In the genomic region with DNA sequence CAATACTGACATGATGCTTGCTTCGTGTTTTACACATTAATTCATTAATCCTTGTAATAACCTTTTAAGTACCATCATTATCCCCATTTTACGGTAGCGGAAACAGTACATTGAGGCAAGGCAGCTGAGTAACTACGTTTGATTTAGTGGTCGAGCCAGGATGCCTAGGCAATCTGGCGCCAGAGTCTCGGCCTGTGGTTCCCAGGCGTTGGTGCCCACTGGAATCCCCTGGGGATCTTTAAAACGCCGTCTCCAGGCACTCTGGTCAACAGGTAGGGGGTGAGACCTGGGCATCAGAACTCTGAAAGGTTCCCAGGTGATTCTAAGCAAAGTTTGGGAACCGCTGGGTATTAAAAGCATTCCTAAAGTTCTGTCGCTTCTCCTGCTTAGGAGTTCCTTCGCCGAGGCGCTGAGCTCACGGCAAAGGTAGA, we compare ENCODE assay signal across 7 cellular contexts. TPM values are rescaled to one million over a fixed set of nuclear protein-coding genes. Genes with fewer than 3 reads are reported as not detected.
DNase-seq lines count a peak whose midpoint lies in the region; ATAC-seq and TF ChIP-seq lines count a peak whose summit lies in the region.

No MANE protein-coding gene starts in this region.

- no peaks in the 10 kb centered on the region for H4K20me1 ChIP-seq in OCI-LY7 (ENCODE audit: insufficient read depth, low read length)

- peaks cover 28% of the 10 kb centered on the region; the same call in 1 of the 2 replicates for H3K79me2 ChIP-seq in OCI-LY7 (ENCODE audit: insufficient read depth, low read depth, low read length)

- TF ChIP-seq CTCF in OCI-LY7 (conservative IDR thresholded peaks at IDR 0.05; ENCODE audit: low read length) (no peak), esophagus squamous epithelium (IDR thresholded peaks at IDR 0.05) (no peak), prostate gland (IDR thresholded peaks at IDR 0.05) (no peak)

- H3K4me3 ChIP-seq in OCI-LY7 (ENCODE audit: low read depth, low read length, poor library complexity, severe bottlenecking), result peak overlapping the region; percentile 75
- peak overlapping the region; percentile 89 to 99 (median 90) for H3K4me3 ChIP-seq in esophagus squamous epithelium
- H3K4me3 ChIP-seq in prostate gland, result peak overlapping the region; percentile 85 to 98

- CTCF ChIA-PET in OCI-LY7 (lab: Charles Lee; ENCODE audit: unreplicated experiment), result no interaction called here

- DNase-seq in OCI-LY7 (ENCODE audit: low spot score), result peak; percentile 16
- no peak for DNase-seq in esophagus squamous epithelium (lab: John Stamatoyannopoulos, UW)
- no peak for DNase-seq in prostate gland (ENCODE audit: low spot score)
- DNase-seq in ureter (ENCODE audit: low spot score), result no peak
- DNase-seq in NCI-H2196 treated with DMSO at 0.1 percent for 48 hours (lab: John Stamatoyannopoulos, UW; ENCODE audit: unreplicated experiment), result no peak

- peak overlapping the region; percentile 96 for H3K4me2 ChIP-seq in OCI-LY7 (ENCODE audit: low read length)

- H3K36me3 ChIP-seq in OCI-LY7 (ENCODE audit: insufficient read depth, low read length) (no peaks in the 10 kb centered on the region; the same call in 1 of the 2 replicates), esophagus squamous epithelium (no peaks in the 10 kb centered on the region), prostate gland (no peaks in the 10 kb centered on the region)

- H3K9me3 ChIP-seq in OCI-LY7 (ENCODE audit: low read length), result no peaks in the 10 kb centered on the region
- no peaks in the 10 kb centered on the region for H3K9me3 ChIP-seq in esophagus squamous epithelium
- no peaks in the 10 kb centered on the region for H3K9me3 ChIP-seq in prostate gland

- H3K4me1 ChIP-seq in OCI-LY7 (ENCODE audit: insufficient read depth, low read length, poor library complexity, severe bottlenecking) (peaks cover 46% of the 10 kb centered on the region), esophagus squamous epithelium (peaks cover 4 to 21% (median 5%) of the 10 kb centered on the region in 3 donors), prostate gland (replicated peaks) (peaks cover 3% of the 10 kb centered on the region)

- H2AFZ ChIP-seq in OCI-LY7 (ENCODE audit: low read length), result peak overlapping the region; percentile 78

- POLR2A ChIA-PET in OCI-LY7 (lab: Charles Lee), result interaction anchor here (0.6 to 0.7 kb wide), 2 partner anchors 21 to 813 kb away, joined by 3 read pairs; no protein-coding TSS in a partner anchor

- H3K27me3 ChIP-seq in esophagus squamous epithelium, result no peaks in the 10 kb centered on the region
- no peaks in the 10 kb centered on the region for H3K27me3 ChIP-seq in prostate gland (replicated peaks; ENCODE audit: insufficient read depth)

- TF ChIP-seq POLR2A in esophagus squamous epithelium (IDR thresholded peaks at IDR 0.05) (no peak), prostate gland (IDR thresholded peaks at IDR 0.05) (no peak)

- intact Hi-C loops in OCI-LY7 (cut with micrococcal nuclease; ENCODE audit: unreplicated experiment) (loop anchor here (10.0 kb wide), 1 partner anchor 473 kb away; no protein-coding TSS in a partner anchor), esophagus squamous epithelium (cut with DNase I) (no loop called here), prostate gland (cut with DNase I) (no loop called here)

- H3K27ac ChIP-seq in OCI-LY7 (ENCODE audit: low read depth, low read length, poor library complexity, severe bottlenecking) (peak overlapping the region; percentile 48), esophagus squamous epithelium (peak overlapping the region; percentile 86 to 93 (median 87)), prostate gland (peak overlapping the region; percentile 83 to 86)

- no peaks in the 10 kb centered on the region for H3K9me2 ChIP-seq in OCI-LY7 (ENCODE audit: insufficient read depth, low read length)

- WGBS in esophagus squamous epithelium, 2 donors, result 21 to 24% methylated on average over 11 to 16 of the region's 16 CpGs
- WGBS in prostate gland, result 18% methylated on average over 15 of the region's 16 CpGs

- no TSS peak for BruUV-seq in OCI-LY7 (replicated peaks; lab: Mats Ljungman, UMichigan)

- ATAC-seq in GM18907 (IDR thresholded peaks at IDR 0.05; ENCODE audit: unreplicated experiment) (peak; percentile 0), HG02623 (IDR thresholded peaks at IDR 0.05; ENCODE audit: unreplicated experiment) (no peak)

RNA-seq across cellular contexts. Expression of a gene that starts 1.0 kb away (rescaled TPM):
- total RNA-seq in OCI-LY7 (2014; rRNA removed; shearing (Covaris generic)), result 9.8 and 10.9 TPM in 2 replicates
- total RNA-seq in OCI-LY7 (2022) (24.0 and 28.0 TPM in 2 replicates), esophagus squamous epithelium (10 to 100 TPM in 1 of 4 donors, 1 to 10 TPM in 3; 5.2 to 14.7 (median 7.5) TPM), prostate gland (10 to 100 TPM in 1 of 2 donors, 1 to 10 TPM in 1; 9.0 to 14.1 TPM), ureter (22.4 TPM)
